In genomic region chr3:37506968-37507535, GRCh38 we compare ENCODE assay signal across 25 cellular contexts. TPM values are rescaled to one million over a fixed set of nuclear protein-coding genes. Genes with fewer than 3 reads are reported as not detected.
A peak's percentile ranks its signal among the peaks of the same experiment; 100 is the strongest.
DNase-seq lines count a peak whose midpoint lies in the region; ATAC-seq, FAIRE-seq and TF ChIP-seq lines count a peak whose summit lies in the region.
"Had no signal": no experiment of that assay in that cellular context is flagged by ENCODE, and none has a peak within 500 bp of the region (broad histone marks: within the 10 kb centered on the region; RNA-seq: fewer than 3 reads in every experiment).

No MANE protein-coding gene starts in this region.

- H2AFZ ChIP-seq in hepatocyte, result no peak overlapping the region
- H2AFZ ChIP-seq: GM23338 had no signal

- DNase-seq in heart left ventricle, result no peak
- DNase-seq in left ventricle myocardium superior, result no peak
- DNase-seq in Caco-2, result peak in 1 of 2 experiments; percentile 25
- peak; percentile 8 for DNase-seq in hepatocyte (ENCODE audit: low spot score)
- DNase-seq in small intestine, result peak; percentile 65
- DNase-seq in stimulated activated CD4-positive, alpha-beta T cell treated with anti-CD3 and anti-CD28 coated beads, Interleukin-2, amount 100 ng/mL, for 24 hours, result no peak
- no peak for DNase-seq in cortex of kidney (lab: John Stamatoyannopoulos, UW)
- DNase-seq: 8988T; ACHN; AML-193; BE2C; Calu3; CD4-positive, alpha-beta T cell; CD8-positive, alpha-beta memory T cell; DMS53; DMS79 treated with DMSO at 0.1 percent for 48 hours; GF-D8; H9 had no signal

- H3K36me3 ChIP-seq in heart left ventricle (peaks cover 0 to 76% (median 33%) of the 10 kb centered on the region in 9 donors), Caco-2 (ENCODE audit: control insufficient read depth, insufficient read depth, low read length) (no peaks in the 10 kb centered on the region), hepatocyte (replicated peaks; ENCODE audit: insufficient read depth, low read depth) (no peaks in the 10 kb centered on the region), small intestine (ENCODE audit: control insufficient read depth in 2 of 2, insufficient read depth in 2 of 2, low read length in 2 of 2) (no peaks in the 10 kb centered on the region)
- H3K36me3 ChIP-seq: BE2C had no signal

- no peaks in the 10 kb centered on the region for H3K9me2 ChIP-seq in hepatocyte (replicated peaks; ENCODE audit: insufficient read depth)

- no peak overlapping the region for H3K4me3 ChIP-seq in heart left ventricle
- no peak overlapping the region for H3K4me3 ChIP-seq in Caco-2 (ENCODE audit: low read depth, low read length)
- no peak overlapping the region for H3K4me3 ChIP-seq in hepatocyte
- H3K4me3 ChIP-seq in small intestine (ENCODE audit: low read depth in 1 of 2, low read length in 2 of 2), result no peak overlapping the region
- H3K4me3 ChIP-seq: A549; BLaER1 treated with 17β-estradiol and CSF1 and Interleukin-3, amounts not matched to agents 10 nM and 100 nM; GM23338 had no signal

- POLR2A ChIA-PET in Caco-2 (lab: Charles Lee), result interaction anchor here (0.9 kb wide), 1 partner anchor 54 kb away, joined by 4 read pairs; no protein-coding TSS in a partner anchor

- no peaks in the 10 kb centered on the region for H3K9me3 ChIP-seq in heart left ventricle
- H3K9me3 ChIP-seq in Caco-2, result no peaks in the 10 kb centered on the region; the same call in 1 of the 2 replicates
- no peaks in the 10 kb centered on the region for H3K9me3 ChIP-seq in hepatocyte (ENCODE audit: low read depth)
- H3K9me3 ChIP-seq in small intestine (ENCODE audit: control insufficient read depth, low read depth), result no peaks in the 10 kb centered on the region
- H3K9me3 ChIP-seq: A549, BE2C had no signal

- CTCF ChIA-PET in Caco-2 (lab: Charles Lee), result no interaction called here

- peaks cover 46% of the 10 kb centered on the region for H3K36me3 Mint-ChIP-seq in Caco-2 (ENCODE audit: insufficient read depth, unreplicated experiment)
- H3K36me3 Mint-ChIP-seq: CD8-positive, alpha-beta memory T cell had no signal

- H3K27ac Mint-ChIP-seq in Caco-2 (ENCODE audit: unreplicated experiment), result peak overlapping the region; percentile 50
- H3K27ac Mint-ChIP-seq: CD4-positive, alpha-beta T cell; CD8-positive, alpha-beta memory T cell; GM23338; H9 had no signal

- intact Hi-C loops in heart left ventricle (cut with DNase I), result loop anchor here in 1 of 10 donors (10.0 kb wide), 1 partner anchor 492 kb away; no protein-coding TSS in a partner anchor
- intact Hi-C loops in left ventricle myocardium superior (cut with micrococcal nuclease), result no loop called here
- intact Hi-C loops in Caco-2 (cut with micrococcal nuclease; ENCODE audit: unreplicated experiment), result no loop called here

- no peaks in the 10 kb centered on the region for H3K27me3 ChIP-seq in heart left ventricle
- no peaks in the 10 kb centered on the region for H3K27me3 ChIP-seq in Caco-2 (replicated peaks; ENCODE audit: control insufficient read depth, insufficient read depth, low read length)
- H3K27me3 ChIP-seq in hepatocyte, result no peaks in the 10 kb centered on the region
- H3K27me3 ChIP-seq in small intestine (ENCODE audit: control insufficient read depth in 2 of 2, insufficient read depth in 2 of 2, low read length in 2 of 2), result no peaks in the 10 kb centered on the region
- H3K27me3 ChIP-seq: BE2C; BLaER1 treated with 17β-estradiol and CSF1 and Interleukin-3, amounts not matched to agents 10 nM and 100 nM had no signal

- H4K20me1 ChIP-seq in hepatocyte (ENCODE audit: insufficient read depth, poor library complexity, severe bottlenecking), result no peaks in the 10 kb centered on the region
- H4K20me1 ChIP-seq: BLaER1 treated with 17β-estradiol and CSF1 and Interleukin-3, amounts not matched to agents 10 nM and 100 nM had no signal

- H3K9me3 Mint-ChIP-seq in Caco-2 (ENCODE audit: unreplicated experiment), result no peaks in the 10 kb centered on the region
- H3K9me3 Mint-ChIP-seq: CD4-positive, alpha-beta T cell; CD8-positive, alpha-beta memory T cell; GM23338; H9 had no signal

- TF ChIP-seq CTCF in heart left ventricle (IDR thresholded peaks at IDR 0.05) (no peak), Caco-2 (IDR thresholded peaks at IDR 0.05; ENCODE audit: insufficient read depth in 1 of 2, low read depth in 1 of 2, low read length in 1 of 2, severe bottlenecking in 1 of 2, unreplicated experiment in 1 of 2) (no peak), hepatocyte (IDR thresholded peaks at IDR 0.05; ENCODE audit: poor library complexity) (no peak)

- TF ChIP-seq POLR2A in heart left ventricle (IDR thresholded peaks at IDR 0.05), result no peak

- H3K4me3 Mint-ChIP-seq in Caco-2 (ENCODE audit: unreplicated experiment), result peak overlapping the region; percentile 11
- H3K4me3 Mint-ChIP-seq: CD14-positive monocyte; CD4-positive, alpha-beta T cell; CD8-positive, alpha-beta memory T cell; GM23338; H9 had no signal

- H3K27ac ChIP-seq in heart left ventricle, result peak overlapping the region in 7 of 12 donors; percentile 14 to 90 (median 82)
- no peak overlapping the region for H3K27ac ChIP-seq in hepatocyte
- no peak overlapping the region for H3K27ac ChIP-seq in small intestine (ENCODE audit: low read depth in 1 of 2, low read length in 1 of 2)
- H3K27ac ChIP-seq: A549; BLaER1 treated with 17β-estradiol and CSF1 and Interleukin-3, amounts not matched to agents 10 nM and 100 nM had no signal

- FAIRE-seq in small intestine (lab: Jason Lieb, UNC), result no peak
- FAIRE-seq: A549, GM12891, GM18507 had no signal

- no TSS peak for BruUV-seq in Caco-2 (replicated peaks; lab: Mats Ljungman, UMichigan)

- H3K4me1 Mint-ChIP-seq in Caco-2 (ENCODE audit: low read depth, unreplicated experiment), result peaks cover 49% of the 10 kb centered on the region
- H3K4me1 Mint-ChIP-seq: CD8-positive, alpha-beta memory T cell had no signal

- no peaks in the 10 kb centered on the region for H3K27me3 Mint-ChIP-seq in Caco-2 (ENCODE audit: insufficient read depth, unreplicated experiment)

- no peak for ATAC-seq in heart left ventricle
- ATAC-seq in left ventricle myocardium superior, result no peak
- ATAC-seq: A549, GM23338, HCT116 had no signal

- no peaks in the 10 kb centered on the region for H3K79me2 ChIP-seq in hepatocyte

- 89 to 96% (median 91%) methylated on average over 8 of the region's 8 CpGs for WGBS in heart left ventricle, 4 donors
- WGBS in hepatocyte (ENCODE audit: low lambda C conversion rate, missing lambda C conversion rate), result 90% methylated on average over 8 of the region's 8 CpGs
- 28 to 79% (median 46%) methylated on average over 8 of the region's 8 CpGs for WGBS in small intestine, 3 donors

- H3K4me1 ChIP-seq in heart left ventricle, result peaks cover 0 to 63% (median 41%) of the 10 kb centered on the region in 12 donors
- peaks cover 53% of the 10 kb centered on the region for H3K4me1 ChIP-seq in Caco-2
- H3K4me1 ChIP-seq in hepatocyte (ENCODE audit: insufficient read depth), result peaks cover 5% of the 10 kb centered on the region
- peaks cover 0 to 2% of the 10 kb centered on the region in 2 donors for H3K4me1 ChIP-seq in small intestine (ENCODE audit: control insufficient read depth in 2 of 2, insufficient read depth in 1 of 2, low read depth in 1 of 2, low read length in 1 of 2)
- H3K4me1 ChIP-seq: A549 had no signal

- H3K4me2 ChIP-seq in hepatocyte, result no peak overlapping the region
- H3K4me2 ChIP-seq: A549, GM23338 had no signal

RNA-seq across cellular contexts. Expression of gene ITGA9, which starts 55.1 kb away (rescaled TPM):
- total RNA-seq in heart left ventricle (10 to 100 TPM; 49.7 to 93.6 (median 58.9) TPM), left ventricle myocardium superior (44.2 TPM), Caco-2 (2022) (19.5 and 26.5 TPM in 2 replicates), hepatocyte (9.6 and 11.5 TPM in 2 replicates)
- polyA plus RNA-seq in heart left ventricle (10 to 100 TPM; 11.8 to 32.4 TPM), hepatocyte (4.5 and 5.0 TPM in 2 replicates), small intestine (1 to 10 TPM; 1.1 to 7.3 (median 1.6) TPM)
- total RNA-seq: CD4-positive, alpha-beta T cell had no signal
- polyA plus RNA-seq: CD8-positive, alpha-beta memory T cell had no signal

Comparison
In these comparisons a context has a peak if more than half of its experiments do, and no peak if none do; other contexts are left out.
1. DNase-seq: peak in hepatocyte (single experiment) and small intestine (single experiment); none in heart left ventricle (0 of 5), left ventricle myocardium superior (single experiment), stimulated activated CD4-positive, alpha-beta T cell treated with anti-CD3 and anti-CD28 coated beads, Interleukin-2, amount 100 ng/mL, for 24 hours (0 of 2) and cortex of kidney (single experiment).
2. H3K27ac ChIP-seq: peak in heart left ventricle (7 of 12); none in hepatocyte (single experiment) and small intestine (0 of 2).